Comparison of ENCODE assay signal across 17 cellular contexts in the genomic region with DNA sequence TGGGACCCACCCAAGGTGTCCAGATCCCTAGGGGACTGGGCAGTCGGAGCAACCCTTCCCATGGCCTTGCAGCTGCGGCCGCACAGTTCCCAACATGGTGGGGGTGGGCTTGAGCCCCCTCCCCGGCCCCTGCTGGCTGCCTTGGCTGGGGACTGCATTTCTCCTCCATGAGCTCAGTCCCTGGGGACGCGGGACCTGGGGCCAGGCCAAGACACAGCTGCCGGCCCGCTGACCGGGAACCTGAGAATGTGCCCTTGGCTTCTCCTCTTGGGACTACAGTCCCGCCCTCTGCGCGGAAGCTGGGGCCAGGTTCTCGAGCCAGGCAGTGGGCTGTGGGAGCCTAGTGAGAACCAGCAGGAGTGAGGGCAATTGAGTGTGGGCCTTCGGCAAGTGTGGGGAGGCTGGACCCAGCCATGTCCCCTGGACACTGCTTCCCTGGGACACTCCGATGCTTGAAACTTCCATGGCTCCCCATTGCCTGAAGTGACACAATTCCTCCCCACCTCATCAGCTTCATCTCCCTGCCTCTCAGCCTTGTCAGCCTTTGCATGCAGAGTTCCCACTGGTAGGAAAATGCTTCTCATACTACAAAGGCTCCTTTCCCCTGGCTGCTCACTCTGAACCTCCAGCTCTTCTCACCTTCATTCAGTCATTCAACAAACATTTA. TPM values are rescaled to one million over a fixed set of nuclear protein-coding genes. Genes with fewer than 3 reads are reported as not detected.
DNase-seq lines count a peak whose midpoint lies in the region; ATAC-seq and TF ChIP-seq lines count a peak whose summit lies in the region.
"Had no signal": no experiment of that assay in that cellular context is flagged by ENCODE, and none has a peak within 500 bp of the region (broad histone marks: within the 10 kb centered on the region; RNA-seq: fewer than 3 reads in every experiment).

No MANE protein-coding gene starts in this region.

- no peak overlapping the region for H3K9ac ChIP-seq in neural progenitor cell

- H3K4me3 ChIP-seq in BE2C (ENCODE audit: low read depth, low read length) (no peak overlapping the region), fibroblast of mammary gland (ENCODE audit: control insufficient read depth, low read depth, low read length) (no peak overlapping the region), neural progenitor cell (no peak overlapping the region)
- H3K4me3 ChIP-seq: spleen had no signal

- H2AFZ ChIP-seq in neural progenitor cell (replicated peaks): no peak overlapping the region

- H4K20me1 ChIP-seq in neural progenitor cell (ENCODE audit: low read depth): no peaks in the 10 kb centered on the region

- TF ChIP-seq CTCF in BE2C (IDR thresholded peaks at IDR 0.05; ENCODE audit: low read depth, low read length) (no peak), WTC11 (IDR thresholded peaks at IDR 0.05) (no peak), fibroblast of mammary gland (conservative IDR thresholded peaks at IDR 0.05; ENCODE audit: control insufficient read depth, insufficient read depth, low read depth, low read length) (no peak), neural progenitor cell (IDR thresholded peaks at IDR 0.05) (no peak)

- CTCF ChIA-PET in WTC11 (lab: Charles Lee): interaction anchor here (0.6 to 1.3 kb wide), 2 partner anchors 36 to 60 kb away, joined by 3 to 4 read pairs; no protein-coding TSS in a partner anchor

- H3K27me3 Mint-ChIP-seq in WTC11 (ENCODE audit: low read depth): no peaks in the 10 kb centered on the region
- H3K27me3 Mint-ChIP-seq in neural progenitor cell (ENCODE audit: insufficient read depth, low read depth): peaks cover 13% of the 10 kb centered on the region

- POLR2A ChIA-PET in WTC11 (lab: Charles Lee): interaction anchor here (0.6 kb wide), 1 partner anchor 110 kb away, joined by 3 read pairs; no protein-coding TSS in a partner anchor

- H3K36me3 ChIP-seq in BE2C (no peaks in the 10 kb centered on the region), neural progenitor cell (no peaks in the 10 kb centered on the region)
- H3K36me3 ChIP-seq: spleen had no signal

- H3K4me3 Mint-ChIP-seq in WTC11 (no peak overlapping the region), neural progenitor cell (peak overlapping the region; percentile 35)

- ATAC-seq in WTC11: no peak
- ATAC-seq: activated CD4-positive, CD25-positive, alpha-beta regulatory T cell treated with anti-CD3 and anti-CD28 coated beads, Interleukin-2, amount 50 U/mL, for 24 hours had no signal

- H3K9me3 Mint-ChIP-seq in WTC11 (no peaks in the 10 kb centered on the region), neural progenitor cell (no peaks in the 10 kb centered on the region)

- H3K4me2 ChIP-seq in neural progenitor cell: no peak overlapping the region

- no peaks in the 10 kb centered on the region for H3K27me3 ChIP-seq in BE2C
- H3K27me3 ChIP-seq in neural progenitor cell: no peaks in the 10 kb centered on the region

- H3K9me3 ChIP-seq in BE2C (no peaks in the 10 kb centered on the region), neural progenitor cell (ENCODE audit: low read depth) (no peaks in the 10 kb centered on the region)
- H3K9me3 ChIP-seq: spleen had no signal

- no peaks in the 10 kb centered on the region for H3F3A ChIP-seq in neural progenitor cell (ENCODE audit: low read depth)

- no peak overlapping the region for H3K27ac ChIP-seq in neural progenitor cell

- H3K79me2 ChIP-seq in neural progenitor cell (ENCODE audit: low read depth): no peaks in the 10 kb centered on the region

- DNase-seq in BE2C (peak; percentile 43), WTC11 (ENCODE audit: low spot score) (peak; percentile 25), fibroblast of mammary gland (ENCODE audit: low read depth) (peak; percentile 59), neural progenitor cell (ENCODE audit: low spot score) (no peak), inferior parietal cortex (ENCODE audit: extremely low spot score) (no peak), epidermal melanocyte (ENCODE audit: insufficient read length, low spot score) (no peak), NCI-H2081 (lab: John Stamatoyannopoulos, UW) (no peak)
- no peak for DNase-seq in stimulated activated naive CD4-positive, alpha-beta T cell treated with Interleukin-2 at 50 U/mL for 16 hours (lab: John Stamatoyannopoulos, UW)
- DNase-seq: activated naive CD4-positive, alpha-beta T cell; central memory CD4-positive, alpha-beta T cell; GDM1; NCI-H1417; SHP77; spleen had no signal

- H3K36me3 Mint-ChIP-seq in WTC11 (no peaks in the 10 kb centered on the region), neural progenitor cell (no peaks in the 10 kb centered on the region)

- no peak overlapping the region for H3K27ac Mint-ChIP-seq in WTC11
- no peak overlapping the region for H3K27ac Mint-ChIP-seq in neural progenitor cell

- no peaks in the 10 kb centered on the region for H3K4me1 Mint-ChIP-seq in WTC11
- peaks cover 5% of the 10 kb centered on the region for H3K4me1 Mint-ChIP-seq in neural progenitor cell

- H3K4me1 ChIP-seq in BE2C (no peaks in the 10 kb centered on the region), neural progenitor cell (no peaks in the 10 kb centered on the region)

TF ChIP-seq in WTC11, 78 proteins besides CTCF, POLR2A, EP300 and RAD21:
- TF ChIP-seq, protein P1, sequence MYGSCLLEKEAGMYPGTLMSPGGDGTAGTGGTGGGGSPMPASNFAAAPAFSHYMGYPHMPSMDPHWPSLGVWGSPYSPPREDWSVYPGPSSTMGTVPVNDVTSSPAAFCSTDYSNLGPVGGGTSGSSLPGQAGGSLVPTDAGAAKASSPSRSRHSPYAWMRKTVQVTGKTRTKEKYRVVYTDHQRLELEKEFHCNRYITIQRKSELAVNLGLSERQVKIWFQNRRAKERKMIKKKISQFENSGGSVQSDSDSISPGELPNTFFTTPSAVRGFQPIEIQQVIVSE (CRISPR knock-in tag; IDR thresholded peaks at IDR 0.05; ENCODE audit: borderline replicate concordance): no peak
- no peak for TF ChIP-seq USF1 (CRISPR knock-in tag; IDR thresholded peaks at IDR 0.05)
- TF ChIP-seq PRRX2 (CRISPR knock-in tag; IDR thresholded peaks at IDR 0.05): no peak
- no peak for TF ChIP-seq FOXJ3 (CRISPR knock-in tag; IDR thresholded peaks at IDR 0.05; ENCODE audit: borderline replicate concordance)
- TF ChIP-seq, protein P2, sequence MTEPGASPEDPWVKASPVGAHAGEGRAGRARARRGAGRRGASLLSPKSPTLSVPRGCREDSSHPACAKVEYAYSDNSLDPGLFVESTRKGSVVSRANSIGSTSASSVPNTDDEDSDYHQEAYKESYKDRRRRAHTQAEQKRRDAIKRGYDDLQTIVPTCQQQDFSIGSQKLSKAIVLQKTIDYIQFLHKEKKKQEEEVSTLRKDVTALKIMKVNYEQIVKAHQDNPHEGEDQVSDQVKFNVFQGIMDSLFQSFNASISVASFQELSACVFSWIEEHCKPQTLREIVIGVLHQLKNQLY (CRISPR knock-in tag; IDR thresholded peaks at IDR 0.05): no peak
- TF ChIP-seq TP53 (CRISPR knock-in tag; IDR thresholded peaks at IDR 0.05): no peak
- TF ChIP-seq, protein P3, sequence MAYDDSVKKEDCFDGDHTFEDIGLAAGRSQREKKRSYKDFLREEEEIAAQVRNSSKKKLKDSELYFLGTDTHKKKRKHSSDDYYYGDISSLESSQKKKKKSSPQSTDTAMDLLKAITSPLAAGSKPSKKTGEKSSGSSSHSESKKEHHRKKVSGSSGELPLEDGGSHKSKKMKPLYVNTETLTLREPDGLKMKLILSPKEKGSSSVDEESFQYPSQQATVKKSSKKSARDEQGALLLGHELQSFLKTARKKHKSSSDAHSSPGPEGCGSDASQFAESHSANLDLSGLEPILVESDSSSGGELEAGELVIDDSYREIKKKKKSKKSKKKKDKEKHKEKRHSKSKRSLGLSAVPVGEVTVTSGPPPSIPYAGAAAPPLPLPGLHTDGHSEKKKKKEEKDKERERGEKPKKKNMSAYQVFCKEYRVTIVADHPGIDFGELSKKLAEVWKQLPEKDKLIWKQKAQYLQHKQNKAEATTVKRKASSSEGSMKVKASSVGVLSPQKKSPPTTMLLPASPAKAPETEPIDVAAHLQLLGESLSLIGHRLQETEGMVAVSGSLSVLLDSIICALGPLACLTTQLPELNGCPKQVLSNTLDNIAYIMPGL (CRISPR knock-in tag; IDR thresholded peaks at IDR 0.05): no peak

RNA-seq across cellular contexts. Expression of gene NOTCH3, which starts 13.1 kb away (rescaled TPM):
- 0.36 TPM for polyA plus RNA-seq in BE2C (2012; ENCODE audit: insufficient read depth, insufficient read length, low read depth)
- total RNA-seq in WTC11 (2021): 133 to 153 TPM (median 144 TPM) in 3 replicates
- total RNA-seq in neural progenitor cell (ENCODE audit: low replicate concordance): 17.1 and 71.8 TPM in 2 replicates
- total RNA-seq: T-helper 2 cell treated with Interferon-gamma antibody and Interleukin-4, amounts not matched to agents 100 ng/mL and 5 ng/mL, for 36 hours had no signal

RNA-seq across cellular contexts. Expression of gene EPHX3, which starts 18.4 kb away (rescaled TPM):
- not detected for polyA plus RNA-seq in BE2C (2012; ENCODE audit: insufficient read depth, insufficient read length, low read depth)
- total RNA-seq in WTC11 (2021) (27.1 to 31.3 TPM (median 29.9 TPM) in 3 replicates), neural progenitor cell (ENCODE audit: low replicate concordance) (2.2 and 2.3 TPM in 2 replicates)
- total RNA-seq: osteocyte had no signal

Comparison
In these comparisons a context has a peak if more than half of its experiments do, and no peak if none do; other contexts are left out.
1. DNase-seq: peak in BE2C (single experiment), WTC11 (single experiment) and fibroblast of mammary gland (single experiment); none in neural progenitor cell (single experiment), inferior parietal cortex (single experiment), stimulated activated naive CD4-positive, alpha-beta T cell treated with Interleukin-2 at 50 U/mL for 16 hours (single experiment), epidermal melanocyte (single experiment) and NCI-H2081 (0 of 2).